In genomic region chr3:64291345-64291744, GRCh38 we compare ENCODE assay signal across 11 cellular contexts.
DNase-seq lines count a peak whose midpoint lies in the region; ATAC-seq and TF ChIP-seq lines count a peak whose summit lies in the region.
"Had no signal": no experiment of that assay in that cellular context is flagged by ENCODE, and none has a peak within 500 bp of the region (broad histone marks: within the 10 kb centered on the region; RNA-seq: fewer than 3 reads in every experiment).

No MANE protein-coding gene starts in this region.

- H3K27ac Mint-ChIP-seq in activated T-cell treated with anti-CD3 and anti-CD28 coated beads, Interleukin-2, amount 50 U/mL, for 72 hours: no peak overlapping the region

- H3K27me3 Mint-ChIP-seq in activated T-cell treated with anti-CD3 and anti-CD28 coated beads, Interleukin-2, amount 50 U/mL, for 72 hours (ENCODE audit: low read depth): no peaks in the 10 kb centered on the region
- H3K27me3 Mint-ChIP-seq: central memory CD8-positive, alpha-beta T cell had no signal

- POLR2A ChIA-PET in RWPE1 (lab: Yijun Ruan, JAX; ENCODE audit: low non-redundant PET): no interaction called here

- no peak for TF ChIP-seq CTCF in RWPE1 (conservative IDR thresholded peaks at IDR 0.05; ENCODE audit: low read depth)

- peaks cover 0 to 3% of the 10 kb centered on the region in 2 donors for H3K9me3 Mint-ChIP-seq in activated T-cell treated with anti-CD3 and anti-CD28 coated beads, Interleukin-2, amount 50 U/mL, for 72 hours

- H3K36me3 Mint-ChIP-seq in activated T-cell treated with anti-CD3 and anti-CD28 coated beads, Interleukin-2, amount 50 U/mL, for 72 hours (ENCODE audit: insufficient read depth in 2 of 2): no peaks in the 10 kb centered on the region

- CTCF ChIA-PET in RWPE1 (lab: Yijun Ruan, JAX): no interaction called here

- no peak overlapping the region for H3K4me3 Mint-ChIP-seq in activated T-cell treated with anti-CD3 and anti-CD28 coated beads, Interleukin-2, amount 50 U/mL, for 72 hours
- H3K4me3 Mint-ChIP-seq: central memory CD8-positive, alpha-beta T cell had no signal

- H3K4me1 Mint-ChIP-seq in activated T-cell treated with anti-CD3 and anti-CD28 coated beads, Interleukin-2, amount 50 U/mL, for 72 hours (ENCODE audit: low read depth): no peaks in the 10 kb centered on the region
- H3K4me1 Mint-ChIP-seq: central memory CD8-positive, alpha-beta T cell had no signal

- intact Hi-C loops in sciatic nerve (cut with DNase I): no loop called here

- peak overlapping the region; percentile 84 for H3K27ac ChIP-seq in RWPE1

- DNase-seq in GM04503 (ENCODE audit: low read depth) (peak; percentile 80), RWPE1 (ENCODE audit: low spot score) (peak; percentile 61), fibroblast of peridontal ligament (ENCODE audit: extremely low read depth) (peak; percentile 96), sciatic nerve (ENCODE audit: low spot score) (no peak)
- no peak for DNase-seq in activated CD4-positive, alpha-beta T cell treated with anti-CD3 and anti-CD28 coated beads for 48 hours
- DNase-seq in activated T-cell treated with anti-CD3 and anti-CD28 coated beads, Interleukin-2, amount 50 U/mL, for 72 hours: no peak
- DNase-seq in stimulated activated naive CD4-positive, alpha-beta T cell (lab: John Stamatoyannopoulos, UW): no peak
- DNase-seq: DMS79 treated with DMSO at 0.1 percent for 48 hours, NCI-H510A had no signal

- peak; percentile 84 for ATAC-seq in sciatic nerve
- ATAC-seq in activated T-cell treated with anti-CD3 and anti-CD28 coated beads, Interleukin-2, amount 50 U/mL, for 72 hours (replicated peaks in 1 of 2): no peak
- ATAC-seq in HG03565 (IDR thresholded peaks at IDR 0.05; ENCODE audit: unreplicated experiment): no peak

Comparison
In these comparisons a context has a peak if more than half of its experiments do, and no peak if none do; other contexts are left out.
1. DNase-seq: peak in GM04503 (single experiment), RWPE1 (single experiment) and fibroblast of peridontal ligament (single experiment); none in sciatic nerve (single experiment), activated CD4-positive, alpha-beta T cell treated with anti-CD3 and anti-CD28 coated beads for 48 hours (single experiment), activated T-cell treated with anti-CD3 and anti-CD28 coated beads, Interleukin-2, amount 50 U/mL, for 72 hours (0 of 2) and stimulated activated naive CD4-positive, alpha-beta T cell (0 of 6).